19 cellular contexts compared by ENCODE assay signal in the genomic region with DNA sequence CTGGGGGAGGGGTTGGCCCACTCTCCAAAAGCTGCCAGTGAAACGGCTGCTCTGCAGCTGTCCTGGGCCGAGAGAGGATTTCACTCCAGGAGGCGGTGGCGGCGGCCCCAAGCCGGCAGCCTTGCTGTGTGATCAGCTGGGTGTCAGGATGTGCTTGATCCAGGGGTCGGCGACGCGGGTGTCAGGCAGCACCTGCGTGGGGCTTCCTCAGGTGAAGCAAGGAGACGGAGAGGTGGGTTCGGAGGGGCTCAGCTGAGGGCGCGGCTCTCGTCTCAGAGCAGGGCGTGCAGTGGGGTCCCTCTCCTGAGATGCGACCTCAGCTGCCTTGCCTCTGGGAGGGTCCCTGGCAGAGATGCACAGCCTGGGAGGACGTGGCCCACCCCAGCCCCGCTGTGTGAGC. TPM values are rescaled to one million over a fixed set of nuclear protein-coding genes. Genes with fewer than 3 reads are reported as not detected.
DNase-seq lines count a peak whose midpoint lies in the region; ATAC-seq and TF ChIP-seq lines count a peak whose summit lies in the region.
"Had no signal": no experiment of that assay in that cellular context is flagged by ENCODE, and none has a peak within 500 bp of the region (broad histone marks: within the 10 kb centered on the region; RNA-seq: fewer than 3 reads in every experiment).

No MANE protein-coding gene starts in this region.

- peak; percentile 58 for DNase-seq in Right ventricle myocardium inferior (ENCODE audit: missing footprints)
- DNase-seq in right atrium auricular region (ENCODE audit: low spot score), result no peak
- peak; percentile 48 for DNase-seq in OCI-LY7 (ENCODE audit: low spot score)
- no peak for DNase-seq in naive B cell
- no peak for DNase-seq in dermis blood vessel endothelial cell
- DNase-seq: AML-193; CD4-positive, CD25-positive, alpha-beta regulatory T cell; COR-L47; HFFc6; NCI-H1694 treated with DMSO at 0.1 percent for 48 hours; NK-92 treated with Interleukin-12 subunit alpha and Interleukin-12 subunit beta, amount 100 ng/mL, for 24 hours; SW 1271 had no signal

- H3K4me2 ChIP-seq in OCI-LY7 (ENCODE audit: low read length), result peak overlapping the region; percentile 75

- H3K79me2 ChIP-seq in OCI-LY7 (ENCODE audit: insufficient read depth, low read depth, low read length), result no peaks in the 10 kb centered on the region

- H3K27ac ChIP-seq in right atrium auricular region (no peak overlapping the region), OCI-LY7 (ENCODE audit: low read depth, low read length, poor library complexity, severe bottlenecking) (peak overlapping the region; percentile 92)
- H3K27ac ChIP-seq: 22Rv1, RWPE1, SJSA1 had no signal

- H3K4me3 ChIP-seq in right atrium auricular region, result no peak overlapping the region
- H3K4me3 ChIP-seq in OCI-LY7 (ENCODE audit: low read depth, low read length, poor library complexity, severe bottlenecking), result peak overlapping the region; percentile 60
- H3K4me3 ChIP-seq: SJSA1 had no signal

- CTCF ChIA-PET in OCI-LY7 (lab: Charles Lee; ENCODE audit: unreplicated experiment), result no interaction called here

- H3K9me3 ChIP-seq in right atrium auricular region (no peaks in the 10 kb centered on the region), OCI-LY7 (ENCODE audit: low read length) (no peaks in the 10 kb centered on the region)
- H3K9me3 ChIP-seq: SJSA1 had no signal

- H2AFZ ChIP-seq in OCI-LY7 (ENCODE audit: low read length), result no peak overlapping the region

- H3K27me3 ChIP-seq in right atrium auricular region, result peaks cover 0 to 9% of the 10 kb centered on the region in 2 donors

- no TSS peak for BruUV-seq in OCI-LY7 (replicated peaks; lab: Mats Ljungman, UMichigan)

- H3K27ac Mint-ChIP-seq in IgD-negative memory B cell (peak overlapping the region; percentile 71 to 99 (median 99)), naive B cell (peak overlapping the region in 3 of 6 donors; percentile 65 to 91 (median 89))
- H3K27ac Mint-ChIP-seq: CD4-positive, CD25-positive, alpha-beta regulatory T cell; HFFc6 had no signal

- H3K27me3 Mint-ChIP-seq in IgD-negative memory B cell (peaks cover 3% of the 10 kb centered on the region), naive B cell (no peaks in the 10 kb centered on the region)

- no peaks in the 10 kb centered on the region for H3K9me3 Mint-ChIP-seq in IgD-negative memory B cell
- H3K9me3 Mint-ChIP-seq in naive B cell, result no peaks in the 10 kb centered on the region
- H3K9me3 Mint-ChIP-seq: CD4-positive, CD25-positive, alpha-beta regulatory T cell; HFFc6 had no signal

- H3K36me3 ChIP-seq in right atrium auricular region (no peaks in the 10 kb centered on the region), OCI-LY7 (ENCODE audit: insufficient read depth, low read length) (no peaks in the 10 kb centered on the region)
- H3K36me3 ChIP-seq: SJSA1 had no signal

- ATAC-seq in Right ventricle myocardium inferior (no peak), naive B cell (ENCODE audit: low read depth in 2 of 2) (no peak), HG03280 (IDR thresholded peaks at IDR 0.05; ENCODE audit: unreplicated experiment) (no peak), GM18868 (IDR thresholded peaks at IDR 0.05; ENCODE audit: unreplicated experiment) (no peak)

- H4K20me1 ChIP-seq in OCI-LY7 (ENCODE audit: insufficient read depth, low read length), result no peaks in the 10 kb centered on the region

- no peak for TF ChIP-seq CTCF in right atrium auricular region (IDR thresholded peaks at IDR 0.05)
- no peak for TF ChIP-seq CTCF in OCI-LY7 (conservative IDR thresholded peaks at IDR 0.05; ENCODE audit: low read length)

- POLR2A ChIA-PET in OCI-LY7 (lab: Charles Lee), result no interaction called here

- H3K4me1 ChIP-seq in right atrium auricular region (no peaks in the 10 kb centered on the region), OCI-LY7 (ENCODE audit: insufficient read depth, low read length, poor library complexity, severe bottlenecking) (peaks cover 100% of the 10 kb centered on the region)
- H3K4me1 ChIP-seq: SJSA1 had no signal

- no peaks in the 10 kb centered on the region for H3K36me3 Mint-ChIP-seq in IgD-negative memory B cell
- no peaks in the 10 kb centered on the region for H3K36me3 Mint-ChIP-seq in naive B cell
- H3K36me3 Mint-ChIP-seq: CD4-positive, CD25-positive, alpha-beta regulatory T cell had no signal

- intact Hi-C loops in Right ventricle myocardium inferior (cut with DNase I) (no loop called here), OCI-LY7 (cut with micrococcal nuclease; ENCODE audit: unreplicated experiment) (no loop called here)

- no peaks in the 10 kb centered on the region for H3K9me2 ChIP-seq in OCI-LY7 (ENCODE audit: insufficient read depth, low read length)

- H3K4me1 Mint-ChIP-seq in IgD-negative memory B cell (peaks cover 58 to 75% (median 62%) of the 10 kb centered on the region in 3 donors), naive B cell (peaks cover 61 to 97% (median 81%) of the 10 kb centered on the region in 3 donors)

- H3K4me3 Mint-ChIP-seq in IgD-negative memory B cell (peak overlapping the region in 2 of 4 donors; percentile 90 to 91), naive B cell (peak overlapping the region in 6 of 8 donors; percentile 22 to 94 (median 42))
- H3K4me3 Mint-ChIP-seq: CD4-positive, CD25-positive, alpha-beta regulatory T cell; HFFc6 had no signal

RNA-seq across cellular contexts. Expression of a gene that starts 6.9 kb away (rescaled TPM):
- total RNA-seq in Right ventricle myocardium inferior (11.1 TPM), right atrium auricular region (1 to 10 TPM; 1.1 to 2.6 TPM), OCI-LY7 (2022) (30.8 and 48.0 TPM in 2 replicates), dermis blood vessel endothelial cell (0.14 TPM in 1 of 2 replicates, not detected in the other)
- polyA plus RNA-seq in IgD-negative memory B cell (38.8 TPM), naive B cell (ENCODE audit: low read depth in 6 of 6) (10 to 100 TPM in 3 of 6 donors, 1 to 10 TPM in 2, under 1 TPM in 1; 0.14 to 19.0 (median 10.0) TPM)
- 1.1 and 2.2 TPM in 2 replicates for total RNA-seq in OCI-LY7 (2014; rRNA removed; shearing (Covaris generic))
- total RNA-seq: HFFc6, NCI-H460, SJSA1 had no signal

Comparison
In these comparisons a context has a peak if more than half of its experiments do, and no peak if none do; other contexts are left out.
1. DNase-seq: peak in Right ventricle myocardium inferior (single experiment) and OCI-LY7 (single experiment); none in right atrium auricular region (single experiment), naive B cell (single experiment) and dermis blood vessel endothelial cell (single experiment).